1 cellular context compared by ENCODE assay signal in the genomic region with DNA sequence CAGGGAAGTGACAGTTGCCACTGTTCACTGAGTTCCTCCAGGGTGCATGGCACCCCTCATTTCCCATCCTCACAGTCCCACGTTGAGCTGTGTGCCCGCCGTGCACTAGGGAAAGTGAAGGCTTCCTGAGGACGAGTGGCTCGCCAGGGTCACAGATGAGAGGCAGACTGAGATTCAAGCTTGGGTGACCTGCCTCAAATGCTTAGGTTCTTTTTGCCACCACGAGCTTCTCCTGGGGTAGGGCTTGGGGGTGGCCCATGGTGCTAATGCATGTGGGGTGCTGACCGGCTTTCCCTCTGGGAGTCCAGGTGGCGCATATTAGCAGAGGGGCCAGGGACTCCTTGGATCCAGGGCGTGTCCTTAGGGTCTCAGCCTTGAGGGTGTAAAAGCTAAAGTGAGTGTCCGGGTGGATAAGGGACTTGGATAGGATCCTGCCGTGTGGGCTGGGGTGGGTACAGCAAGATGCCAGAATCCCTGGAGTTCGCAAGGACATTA.
TF ChIP-seq lines count a peak whose summit lies in the region.

No MANE protein-coding gene starts in this region.

TF ChIP-seq in A549, 52 proteins besides CTCF, POLR2A, EP300 and RAD21 (continued from another document):
- TF ChIP-seq MAFK (IDR thresholded peaks at IDR 0.05; ENCODE audit: partially characterized antibody) (no peak), HOXB5 (CRISPR knock-in tag; IDR thresholded peaks at IDR 0.05) (no peak), POLR2AphosphoS2 (conservative IDR thresholded peaks at IDR 0.05; ENCODE audit: low read length) (no peak), TFCP2L1 (CRISPR knock-in tag; IDR thresholded peaks at IDR 0.05) (no peak), BHLHE40 (IDR thresholded peaks at IDR 0.05; ENCODE audit: low read depth, low read length) (no peak), FOSB (CRISPR knock-in tag; IDR thresholded peaks at IDR 0.05) (no peak)
